In the genomic region with DNA sequence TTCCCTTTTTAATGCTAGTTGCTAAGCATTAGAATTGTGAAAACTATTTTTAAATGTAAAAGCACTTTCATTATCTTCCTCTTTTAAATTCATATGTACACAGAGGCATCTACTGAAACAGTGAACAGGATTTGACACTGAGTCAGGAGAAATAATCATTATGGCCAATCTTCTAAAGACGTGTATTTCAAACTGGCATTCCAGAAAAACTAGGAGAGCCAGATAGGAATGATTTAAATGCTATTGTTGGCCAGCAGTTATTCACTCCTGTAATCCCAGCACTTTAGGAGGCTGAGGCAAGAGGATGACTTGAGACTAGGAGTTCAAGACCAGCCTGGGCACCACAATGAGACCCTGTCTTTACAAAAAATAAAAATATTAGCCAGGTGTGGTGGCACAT, we compare ENCODE assay signal across 19 cellular contexts.
"Had no signal": no experiment of that assay in that cellular context is flagged by ENCODE, and none has a peak within 500 bp of the region (broad histone marks: within the 10 kb centered on the region; RNA-seq: fewer than 3 reads in every experiment).

No MANE protein-coding gene starts in this region.

- H3K9me3 ChIP-seq: neutrophil, sigmoid colon, spleen had no signal

- DNase-seq: activated CD4-positive, alpha-beta memory T cell treated with anti-CD3 and anti-CD28 coated beads for 36 hours; activated CD4-positive, alpha-beta T cell treated with anti-CD3 and anti-CD28 coated beads for 36 hours; activated naive CD8-positive, alpha-beta T cell treated with anti-CD3 and anti-CD28 coated beads for 36 hours; activated T-cell treated with anti-CD3 and anti-CD28 coated beads for 4 hours; caudate nucleus; endodermal cell; head of caudate nucleus; kidney; sigmoid colon; spleen; stimulated activated naive B cell treated with anti-CD40 and anti-IgM and Interleukin-4, amounts not matched to agents 10 μg/mL and 1 μg/mL and 100 μg/mL, for 72 hours had no signal

- H3K9me3 Mint-ChIP-seq: activated CD4-positive, alpha-beta memory T cell treated with anti-CD3 and anti-CD28 coated beads for 36 hours; activated naive CD8-positive, alpha-beta T cell treated with anti-CD3 and anti-CD28 coated beads for 36 hours; activated T-helper 1 cell treated with anti-CD3 and anti-CD28 coated beads, Interleukin-12 subunit alpha, Interleukin-12 subunit beta, Interleukin-2, Interleukin-4 antibody, amounts not matched to agents 30 ng/mL and 10 ng/mL and 1 ng/mL, durations not matched to agents 14 hours and 24 hours and 36 hours; brain; natural killer cell treated with Interleukin-12 subunit alpha and Interleukin-12 subunit beta and Interleukin-15 and Interleukin-18, amount 100 ng/mL, for 72 hours; stimulated activated naive B cell treated with anti-CD40 and anti-IgM and Interleukin-4, amounts not matched to agents 10 μg/mL and 1 μg/mL and 100 μg/mL, for 72 hours; T-helper 2 cell treated with Interferon-gamma antibody and Interleukin-4, amounts not matched to agents 5 μg/mL and 100 μg/mL, for 36 hours had no signal

- H3K27me3 ChIP-seq: neutrophil, sigmoid colon, spleen had no signal

- H3K27me3 Mint-ChIP-seq: activated CD4-positive, alpha-beta memory T cell treated with anti-CD3 and anti-CD28 coated beads for 36 hours; activated CD4-positive, alpha-beta T cell treated with anti-CD3 and anti-CD28 coated beads for 36 hours; activated naive CD8-positive, alpha-beta T cell treated with anti-CD3 and anti-CD28 coated beads for 36 hours; natural killer cell treated with Interleukin-12 subunit alpha and Interleukin-12 subunit beta and Interleukin-15 and Interleukin-18, amount 100 ng/mL, for 72 hours; stimulated activated naive B cell treated with anti-CD40 and anti-IgM and Interleukin-4, amounts not matched to agents 10 μg/mL and 1 μg/mL and 100 μg/mL, for 72 hours had no signal

- H3K4me3 Mint-ChIP-seq: activated CD4-positive, alpha-beta memory T cell treated with anti-CD3 and anti-CD28 coated beads for 36 hours; activated CD4-positive, alpha-beta T cell treated with anti-CD3 and anti-CD28 coated beads for 36 hours; activated naive CD8-positive, alpha-beta T cell treated with anti-CD3 and anti-CD28 coated beads for 36 hours; activated T-helper 1 cell treated with anti-CD3 and anti-CD28 coated beads, Interleukin-12 subunit alpha, Interleukin-12 subunit beta, Interleukin-2, Interleukin-4 antibody, amounts not matched to agents 30 ng/mL and 10 ng/mL and 1 ng/mL, durations not matched to agents 14 hours and 24 hours and 36 hours; brain; endodermal cell; natural killer cell treated with Interleukin-12 subunit alpha and Interleukin-12 subunit beta and Interleukin-15 and Interleukin-18, amount 100 ng/mL, for 72 hours; stimulated activated naive B cell treated with anti-CD40 and anti-IgM and Interleukin-4, amounts not matched to agents 10 μg/mL and 1 μg/mL and 100 μg/mL, for 72 hours; T-helper 2 cell treated with Interferon-gamma antibody and Interleukin-4, amounts not matched to agents 5 μg/mL and 100 μg/mL, for 36 hours had no signal

- H3K4me1 ChIP-seq: parathyroid adenoma, spleen had no signal

- H3K27ac ChIP-seq: neutrophil, parathyroid adenoma, sigmoid colon, spleen had no signal

- H3K4me3 ChIP-seq: lung, sigmoid colon, spleen had no signal

- H3K36me3 ChIP-seq: neutrophil, sigmoid colon, spleen had no signal

- H3K9ac ChIP-seq: parathyroid adenoma had no signal

- H3K36me3 Mint-ChIP-seq: activated CD4-positive, alpha-beta memory T cell treated with anti-CD3 and anti-CD28 coated beads for 36 hours; activated naive CD8-positive, alpha-beta T cell treated with anti-CD3 and anti-CD28 coated beads for 36 hours; brain; natural killer cell treated with Interleukin-12 subunit alpha and Interleukin-12 subunit beta and Interleukin-15 and Interleukin-18, amount 100 ng/mL, for 72 hours; stimulated activated naive B cell treated with anti-CD40 and anti-IgM and Interleukin-4, amounts not matched to agents 10 μg/mL and 1 μg/mL and 100 μg/mL, for 72 hours had no signal

- ATAC-seq: activated CD4-positive, alpha-beta T cell treated with anti-CD3 and anti-CD28 coated beads for 36 hours; left lobe of liver; natural killer cell treated with Interleukin-12 subunit alpha and Interleukin-12 subunit beta and Interleukin-15 and Interleukin-18, amount 100 ng/mL, for 72 hours had no signal

- H3K27ac Mint-ChIP-seq: activated CD4-positive, alpha-beta memory T cell treated with anti-CD3 and anti-CD28 coated beads for 36 hours; activated CD4-positive, alpha-beta T cell treated with anti-CD3 and anti-CD28 coated beads for 36 hours; activated naive CD8-positive, alpha-beta T cell treated with anti-CD3 and anti-CD28 coated beads for 36 hours; activated T-helper 1 cell treated with anti-CD3 and anti-CD28 coated beads, Interleukin-12 subunit alpha, Interleukin-12 subunit beta, Interleukin-2, Interleukin-4 antibody, amounts not matched to agents 30 ng/mL and 10 ng/mL and 1 ng/mL, durations not matched to agents 14 hours and 24 hours and 36 hours; brain; endodermal cell; natural killer cell treated with Interleukin-12 subunit alpha and Interleukin-12 subunit beta and Interleukin-15 and Interleukin-18, amount 100 ng/mL, for 72 hours; stimulated activated naive B cell treated with anti-CD40 and anti-IgM and Interleukin-4, amounts not matched to agents 10 μg/mL and 1 μg/mL and 100 μg/mL, for 72 hours; T-helper 2 cell treated with Interferon-gamma antibody and Interleukin-4, amounts not matched to agents 5 μg/mL and 100 μg/mL, for 36 hours had no signal
